Comparison of ENCODE assay signal across 31 cellular contexts in the genomic region with DNA sequence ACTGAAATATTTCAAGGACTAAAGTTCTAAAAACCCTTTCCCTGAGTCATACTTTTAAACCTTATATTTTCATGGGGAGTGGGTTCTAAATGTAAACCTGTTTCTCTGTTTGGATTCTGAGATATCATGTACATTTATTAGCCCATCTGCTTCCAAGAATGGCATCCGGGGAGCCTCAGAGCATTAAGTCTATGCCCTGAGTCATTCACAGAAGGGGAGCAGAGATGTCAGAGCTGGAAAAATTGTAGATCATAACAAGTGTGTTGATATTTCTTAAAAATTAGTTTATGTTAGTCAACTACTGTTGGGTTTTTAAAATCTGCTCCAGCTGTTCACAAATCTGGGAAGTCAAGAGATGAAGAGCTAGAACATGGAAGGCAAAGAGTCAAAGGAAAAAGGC.
"Had no signal": no experiment of that assay in that cellular context is flagged by ENCODE, and none has a peak within 500 bp of the region (broad histone marks: within the 10 kb centered on the region; RNA-seq: fewer than 3 reads in every experiment).

No MANE protein-coding gene starts in this region.

- H3K27ac Mint-ChIP-seq: activated CD8-positive, alpha-beta T cell treated with anti-CD3 and anti-CD28 coated beads for 36 hours; activated naive CD8-positive, alpha-beta T cell; activated T-helper 17 cell treated with anti-CD3 and anti-CD28 coated beads, Interleukin-2, amount 50 U/mL, for 72 hours; brain; WTC11 had no signal

- H3K27me3 Mint-ChIP-seq: activated CD8-positive, alpha-beta T cell treated with anti-CD3 and anti-CD28 coated beads for 36 hours; activated T-helper 17 cell treated with anti-CD3 and anti-CD28 coated beads, Interleukin-2, amount 50 U/mL, for 72 hours had no signal

- H3K9me3 Mint-ChIP-seq: activated CD8-positive, alpha-beta T cell treated with anti-CD3 and anti-CD28 coated beads for 36 hours; brain; WTC11 had no signal

- H3K4me3 ChIP-seq: adrenal gland, ascending aorta, breast epithelium, cardiac muscle cell, colonic mucosa, esophagus squamous epithelium, gastrocnemius medialis, heart left ventricle had no signal

- H3K4me1 ChIP-seq: adrenal gland, ascending aorta, breast epithelium, colonic mucosa, esophagus squamous epithelium, heart left ventricle had no signal

- ATAC-seq: activated CD8-positive, alpha-beta T cell treated with anti-CD3 and anti-CD28 coated beads for 36 hours; activated T-cell treated with anti-CD3 and anti-CD28 coated beads, Interleukin-2, amount 50 U/mL, for 4 hours; activated T-helper 17 cell treated with anti-CD3 and anti-CD28 coated beads, Interleukin-2, amount 50 U/mL, for 72 hours; foreskin keratinocyte; gastrocnemius medialis; heart left ventricle; WTC11 had no signal

- H3K4me3 Mint-ChIP-seq: activated CD8-positive, alpha-beta T cell treated with anti-CD3 and anti-CD28 coated beads for 36 hours; activated naive CD8-positive, alpha-beta T cell; activated T-cell treated with anti-CD3 and anti-CD28 coated beads, Interleukin-2, amount 50 U/mL, for 4 hours; activated T-helper 17 cell treated with anti-CD3 and anti-CD28 coated beads, Interleukin-2, amount 50 U/mL, for 72 hours; brain; WTC11 had no signal

- H3K27ac ChIP-seq: adrenal gland, ascending aorta, breast epithelium, cardiac muscle cell, colonic mucosa, epithelial cell of prostate, esophagus squamous epithelium, foreskin keratinocyte, gastrocnemius medialis, heart left ventricle, VCaP had no signal

- H3K36me3 ChIP-seq: adrenal gland, ascending aorta, breast epithelium, cardiac muscle cell, colonic mucosa, esophagus squamous epithelium, gastrocnemius medialis, heart left ventricle had no signal

- H3K36me3 Mint-ChIP-seq: activated naive CD8-positive, alpha-beta T cell; brain; WTC11 had no signal

- DNase-seq: activated CD4-positive, alpha-beta T cell treated with anti-CD3 and anti-CD28 coated beads for 1 hour; activated CD4-positive, alpha-beta T cell treated with anti-CD3 and anti-CD28 coated beads for 4 hours; activated CD4-positive, alpha-beta T cell treated with anti-CD3 and anti-CD28 coated beads, Interleukin-2, amount 50 U/mL, for 1 hour; activated CD4-positive, alpha-beta T cell treated with anti-CD3 and anti-CD28 coated beads, Interleukin-2, amount 50 U/mL, for 48 hours; activated CD8-positive, alpha-beta memory T cell treated with anti-CD3 and anti-CD28 coated beads for 24 hours; activated CD8-positive, alpha-beta T cell treated with anti-CD3 and anti-CD28 coated beads for 36 hours; activated effector memory CD4-positive, alpha-beta T cell treated with Interleukin-2 at 50 U/mL for 16 hours; activated gamma-delta T cell treated with Interleukin-2 at 50 U/mL for 16 hours; activated naive CD4-positive, alpha-beta T cell treated with anti-CD3 and anti-CD28 coated beads, Interleukin-2, amount 50 U/mL, for 16 hours; activated naive CD4-positive, alpha-beta T cell treated with Interleukin-2 at 50 U/mL for 16 hours; activated T-cell treated with anti-CD3 and anti-CD28 coated beads, Interleukin-2, amount 50 U/mL, for 4 hours; adrenal gland; central memory CD4-positive, alpha-beta T cell; cerebellar nuclear complex; colonic mucosa; effector CD8-positive, alpha-beta T cell; esophagus squamous epithelium; foreskin keratinocyte; gastrocnemius medialis; glutamatergic neuron; heart left ventricle; T-helper 2 cell had no signal

- H3K4me1 Mint-ChIP-seq: activated T-helper 17 cell treated with anti-CD3 and anti-CD28 coated beads, Interleukin-2, amount 50 U/mL, for 72 hours had no signal

- H3K27me3 ChIP-seq: adrenal gland, ascending aorta, breast epithelium, cardiac muscle cell, colonic mucosa, esophagus squamous epithelium, foreskin keratinocyte, gastrocnemius medialis, heart left ventricle had no signal

- H3K9me3 ChIP-seq: adrenal gland, ascending aorta, breast epithelium, colonic mucosa, esophagus squamous epithelium, gastrocnemius medialis, heart left ventricle had no signal
